Comparison of ENCODE assay signal across 16 cellular contexts in the genomic region with DNA sequence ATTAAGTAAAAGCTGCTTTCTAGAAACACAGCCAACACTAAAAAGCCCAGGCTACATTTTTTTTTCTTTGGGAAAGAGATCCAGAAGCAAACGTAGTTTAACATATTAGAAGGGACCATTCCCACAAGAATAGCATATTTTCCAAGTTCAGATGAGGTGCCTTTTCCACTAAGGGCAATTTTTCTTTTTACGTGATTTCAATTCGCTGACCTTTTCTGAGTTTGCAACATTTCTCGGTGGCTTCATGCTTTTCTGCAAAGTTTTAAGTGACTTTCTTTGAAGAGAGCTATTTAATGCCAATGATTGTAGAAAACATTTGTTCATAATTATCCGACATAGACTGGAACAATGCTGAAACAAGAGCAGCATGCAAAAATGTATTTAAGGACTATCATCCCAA.
"Had no signal": no experiment of that assay in that cellular context is flagged by ENCODE, and none has a peak within 500 bp of the region (broad histone marks: within the 10 kb centered on the region; RNA-seq: fewer than 3 reads in every experiment).

No MANE protein-coding gene starts in this region.

- H3K27me3 Mint-ChIP-seq: activated CD4-positive, alpha-beta T cell treated with anti-CD3 and anti-CD28 coated beads, Interleukin-2, amount 10 ng/mL, durations not matched to agents 24 days and 14 days; effector memory CD8-positive, alpha-beta T cell had no signal

- H3K4me3 ChIP-seq: heart left ventricle, pancreas, upper lobe of right lung had no signal

- H3K27ac ChIP-seq: pancreas, upper lobe of right lung, WERI-Rb-1 had no signal

- H3K27ac Mint-ChIP-seq: activated CD4-positive, alpha-beta T cell treated with anti-CD3 and anti-CD28 coated beads, Interleukin-2, amount 10 ng/mL, durations not matched to agents 24 days and 14 days had no signal

- H3K4me3 Mint-ChIP-seq: activated CD4-positive, alpha-beta T cell treated with anti-CD3 and anti-CD28 coated beads, Interleukin-2, amount 10 ng/mL, durations not matched to agents 24 days and 14 days; effector memory CD8-positive, alpha-beta T cell had no signal

- DNase-seq: activated CD4-positive, alpha-beta T cell treated with anti-CD3 and anti-CD28 coated beads, Interleukin-2, amount 10 ng/mL, durations not matched to agents 24 days and 14 days; activated naive CD4-positive, alpha-beta T cell treated with Interleukin-2 at 50 U/mL for 16 hours; caudate nucleus; cortex of kidney; effector memory CD8-positive, alpha-beta T cell; foreskin melanocyte; heart left ventricle; islet precursor cell; pancreas; SK-N-SH; stimulated activated CD4-positive, alpha-beta T cell treated with anti-CD3 and anti-CD28 coated beads, Interleukin-4, amount 100 ng/mL, for 4 hours; substantia nigra; T-helper 1 cell; upper lobe of right lung; WERI-Rb-1 had no signal

- H3K9ac ChIP-seq: SK-N-SH had no signal

- FAIRE-seq: pancreas had no signal

- H3K9me3 Mint-ChIP-seq: activated CD4-positive, alpha-beta T cell treated with anti-CD3 and anti-CD28 coated beads, Interleukin-2, amount 10 ng/mL, durations not matched to agents 24 days and 14 days; effector memory CD8-positive, alpha-beta T cell had no signal

- H3K4me2 ChIP-seq: SK-N-SH had no signal

- ATAC-seq: effector memory CD8-positive, alpha-beta T cell; heart left ventricle; left lobe of liver; pancreas; upper lobe of right lung had no signal

- H3K9me3 ChIP-seq: heart left ventricle, pancreas, SK-N-SH, upper lobe of right lung had no signal

- H3K27me3 ChIP-seq: heart left ventricle, pancreas, upper lobe of right lung had no signal

- H3K36me3 ChIP-seq: pancreas had no signal
